Comparison of ENCODE assay signal across 25 cellular contexts in genomic region chr12:95520825-95521224, GRCh38.
"Had no signal": no experiment of that assay in that cellular context is flagged by ENCODE, and none has a peak within 500 bp of the region (broad histone marks: within the 10 kb centered on the region; RNA-seq: fewer than 3 reads in every experiment).

No MANE protein-coding gene starts in this region.

- ATAC-seq: left cardiac atrium; lower lobe of right lung; natural killer cell treated with Interleukin-12 subunit alpha and Interleukin-12 subunit beta and Interleukin-15 and Interleukin-18, amount 100 ng/mL, for 72 hours; psoas muscle; right lobe of liver; stimulated activated memory B cell treated with anti-CD40 and anti-IgM and Interleukin-4, amounts not matched to agents 10 μg/mL and 1 μg/mL and 100 μg/mL, for 72 hours had no signal

- H3K9me3 Mint-ChIP-seq: endodermal cell; memory B cell; mesothelial cell of epicardium; natural killer cell treated with Interleukin-12 subunit alpha and Interleukin-12 subunit beta and Interleukin-15 and Interleukin-18, amount 100 ng/mL, for 72 hours; neural progenitor cell; stimulated activated memory B cell treated with anti-CD40 and anti-IgM and Interleukin-4, amounts not matched to agents 10 μg/mL and 1 μg/mL and 100 μg/mL, for 72 hours; stimulated activated naive CD8-positive, alpha-beta T cell treated with anti-CD3 and anti-CD28 coated beads, Interleukin-15, Interleukin-2, amounts not matched to agents 100 ng/mL and 50 ng/mL, for 24 hours had no signal

- H3K36me3 Mint-ChIP-seq: mesothelial cell of epicardium; natural killer cell treated with Interleukin-12 subunit alpha and Interleukin-12 subunit beta and Interleukin-15 and Interleukin-18, amount 100 ng/mL, for 72 hours had no signal

- H3K27me3 Mint-ChIP-seq: memory B cell; natural killer cell treated with Interleukin-12 subunit alpha and Interleukin-12 subunit beta and Interleukin-15 and Interleukin-18, amount 100 ng/mL, for 72 hours; stimulated activated memory B cell treated with anti-CD40 and anti-IgM and Interleukin-4, amounts not matched to agents 10 μg/mL and 1 μg/mL and 100 μg/mL, for 72 hours; stimulated activated naive CD8-positive, alpha-beta T cell treated with anti-CD3 and anti-CD28 coated beads, Interleukin-15, Interleukin-2, amounts not matched to agents 100 ng/mL and 50 ng/mL, for 24 hours had no signal

- DNase-seq: dermis blood vessel endothelial cell; endodermal cell; foreskin melanocyte; head of caudate nucleus; kidney; left cardiac atrium; left ventricle myocardium inferior; lower lobe of right lung; occipital lobe; psoas muscle; retina; right lobe of liver; spleen; stimulated activated CD4-positive, alpha-beta T cell treated with anti-CD3 and anti-CD28 coated beads, Interleukin-15, amount 100 ng/mL, for 24 hours; stimulated activated CD4-positive, alpha-beta T cell treated with anti-CD3 and anti-CD28 coated beads, Interleukin-1b, Interleukin-23, amount 100 ng/mL, for 48 hours; stimulated activated CD4-positive, alpha-beta T cell treated with anti-CD3 and anti-CD28 coated beads, Interleukin-4, amount 100 ng/mL, for 24 hours; tibial artery; upper lobe of left lung; uterus had no signal

- H3K4me1 Mint-ChIP-seq: neural progenitor cell; stimulated activated memory B cell treated with anti-CD40 and anti-IgM and Interleukin-4, amounts not matched to agents 10 μg/mL and 1 μg/mL and 100 μg/mL, for 72 hours had no signal

- H3K4me3 Mint-ChIP-seq: endodermal cell; memory B cell; mesothelial cell of epicardium; natural killer cell treated with Interleukin-12 subunit alpha and Interleukin-12 subunit beta and Interleukin-15 and Interleukin-18, amount 100 ng/mL, for 72 hours; neural progenitor cell; stimulated activated memory B cell treated with anti-CD40 and anti-IgM and Interleukin-4, amounts not matched to agents 10 μg/mL and 1 μg/mL and 100 μg/mL, for 72 hours; stimulated activated naive CD8-positive, alpha-beta T cell treated with anti-CD3 and anti-CD28 coated beads, Interleukin-15, Interleukin-2, amounts not matched to agents 100 ng/mL and 50 ng/mL, for 24 hours had no signal

- H3K27ac Mint-ChIP-seq: endodermal cell; memory B cell; mesothelial cell of epicardium; natural killer cell treated with Interleukin-12 subunit alpha and Interleukin-12 subunit beta and Interleukin-15 and Interleukin-18, amount 100 ng/mL, for 72 hours; neural progenitor cell; stimulated activated memory B cell treated with anti-CD40 and anti-IgM and Interleukin-4, amounts not matched to agents 10 μg/mL and 1 μg/mL and 100 μg/mL, for 72 hours; stimulated activated naive CD8-positive, alpha-beta T cell treated with anti-CD3 and anti-CD28 coated beads, Interleukin-15, Interleukin-2, amounts not matched to agents 100 ng/mL and 50 ng/mL, for 24 hours had no signal
